ENCODE assay signal across 29 cellular contexts in genomic region chr19:1673645-1674292, GRCh38. TPM values are rescaled to one million over a fixed set of nuclear protein-coding genes. Genes with fewer than 3 reads are reported as not detected.
DNase-seq lines count a peak whose midpoint lies in the region; ATAC-seq, FAIRE-seq and TF ChIP-seq lines count a peak whose summit lies in the region.
"Had no signal": no experiment of that assay in that cellular context is flagged by ENCODE, and none has a peak within 500 bp of the region (broad histone marks: within the 10 kb centered on the region; RNA-seq: fewer than 3 reads in every experiment).

No MANE protein-coding gene starts in this region.

- POLR2A ChIA-PET in activated B cell treated with CpG ODN at 0.5 μM for 24 hours (lab: Charles Lee) = interaction anchor here (5.8 kb wide), 1 partner anchor 23 kb away, joined by 121 read pairs; the partner anchor contains the start of gene TCF3

- H3K36me3 Mint-ChIP-seq in activated naive CD8-positive, alpha-beta T cell = no peaks in the 10 kb centered on the region
- H3K36me3 Mint-ChIP-seq in activated naive CD8-positive, alpha-beta T cell treated with anti-CD3 and anti-CD28 coated beads, Interleukin-2, amount 50 U/mL, for 24 hours (ENCODE audit: low read depth) = no peaks in the 10 kb centered on the region
- no peaks in the 10 kb centered on the region for H3K36me3 Mint-ChIP-seq in activated B cell treated with CpG ODN at 0.5 μM for 24 hours (ENCODE audit: low read depth)

- intact Hi-C loops in activated B cell treated with CpG ODN at 0.5 μM for 24 hours (cut with micrococcal nuclease) = loop anchor here (2.0 to 5.0 kb wide), 3 partner anchors 49 to 124 kb away; partner anchors contain the start of gene ONECUT3
- intact Hi-C loops in pancreas (cut with DNase I) = loop anchor here in 2 of 3 donors (2.0 to 5.0 kb wide), 3 partner anchors 93 to 126 kb away; no protein-coding TSS in a partner anchor

- TF ChIP-seq CTCF in activated B cell treated with CpG ODN at 0.5 μM for 24 hours (IDR thresholded peaks at IDR 0.05) = no peak
- TF ChIP-seq CTCF in pancreas (IDR thresholded peaks at IDR 0.05) = no peak

- peaks cover 0 to 18% (median 10%) of the 10 kb centered on the region in 3 donors for H3K4me1 ChIP-seq in pancreas

- H3K27me3 ChIP-seq in pancreas = peaks cover 0 to 10% (median 3%) of the 10 kb centered on the region in 4 donors

- H3K4me3 ChIP-seq in pancreas = no peak overlapping the region
- H3K4me3 ChIP-seq: dorsolateral prefrontal cortex, hepatocyte, mucosa of descending colon, stomach had no signal

- no peak for FAIRE-seq in pancreas (lab: Jason Lieb, UNC)
- FAIRE-seq: GM18507 had no signal

- H3K9me3 Mint-ChIP-seq in activated naive CD8-positive, alpha-beta T cell (ENCODE audit: low read depth) = no peaks in the 10 kb centered on the region
- no peaks in the 10 kb centered on the region for H3K9me3 Mint-ChIP-seq in activated naive CD8-positive, alpha-beta T cell treated with anti-CD3 and anti-CD28 coated beads, Interleukin-2, amount 50 U/mL, for 24 hours
- H3K9me3 Mint-ChIP-seq in activated B cell treated with CpG ODN at 0.5 μM for 24 hours = no peaks in the 10 kb centered on the region

- no peaks in the 10 kb centered on the region for H3K9me3 ChIP-seq in pancreas
- H3K9me3 ChIP-seq: mucosa of descending colon, neutrophil, stomach had no signal

- WGBS in pancreas, 2 donors = 61 to 63% methylated on average over 16 of the region's 16 CpGs

- H3K4me3 Mint-ChIP-seq in activated naive CD8-positive, alpha-beta T cell = no peak overlapping the region
- no peak overlapping the region for H3K4me3 Mint-ChIP-seq in activated naive CD8-positive, alpha-beta T cell treated with anti-CD3 and anti-CD28 coated beads, Interleukin-2, amount 50 U/mL, for 24 hours
- peak overlapping the region; percentile 19 for H3K4me3 Mint-ChIP-seq in activated B cell treated with CpG ODN at 0.5 μM for 24 hours

- H3K27me3 Mint-ChIP-seq in activated naive CD8-positive, alpha-beta T cell = peaks cover 21% of the 10 kb centered on the region
- peaks cover 63% of the 10 kb centered on the region for H3K27me3 Mint-ChIP-seq in activated naive CD8-positive, alpha-beta T cell treated with anti-CD3 and anti-CD28 coated beads, Interleukin-2, amount 50 U/mL, for 24 hours
- H3K27me3 Mint-ChIP-seq in activated B cell treated with CpG ODN at 0.5 μM for 24 hours = peaks cover 35% of the 10 kb centered on the region

- H3K27ac ChIP-seq in pancreas = no peak overlapping the region
- H3K27ac ChIP-seq: dorsolateral prefrontal cortex, epithelial cell of prostate, hepatocyte, HL-60, neutrophil, stomach had no signal

- no peak for ATAC-seq in activated naive CD8-positive, alpha-beta T cell treated with anti-CD3 and anti-CD28 coated beads, Interleukin-2, amount 50 U/mL, for 24 hours
- ATAC-seq in activated B cell treated with CpG ODN at 0.5 μM for 24 hours (ENCODE audit: low read depth) (no peak), pancreas (peak in 3 of 4 donors; percentile 56 to 76 (median 64)), GM21367 (IDR thresholded peaks at IDR 0.05; ENCODE audit: unreplicated experiment) (no peak)
- ATAC-seq: mucosa of descending colon had no signal

- no peaks in the 10 kb centered on the region for H3K36me3 ChIP-seq in pancreas
- H3K36me3 ChIP-seq: neutrophil, stomach had no signal

- H3K4me1 Mint-ChIP-seq in activated naive CD8-positive, alpha-beta T cell (ENCODE audit: low read depth) = peaks cover 11% of the 10 kb centered on the region
- peaks cover 8% of the 10 kb centered on the region for H3K4me1 Mint-ChIP-seq in activated naive CD8-positive, alpha-beta T cell treated with anti-CD3 and anti-CD28 coated beads, Interleukin-2, amount 50 U/mL, for 24 hours
- peaks cover 19% of the 10 kb centered on the region for H3K4me1 Mint-ChIP-seq in activated B cell treated with CpG ODN at 0.5 μM for 24 hours

- no peak for DNase-seq in activated naive CD8-positive, alpha-beta T cell treated with anti-CD3 and anti-CD28 coated beads, Interleukin-2, amount 50 U/mL, for 24 hours
- DNase-seq in NCI-H1092 (lab: John Stamatoyannopoulos, UW) (peak; percentile 31), activated B cell treated with CpG ODN at 0.5 μM for 24 hours (no peak), pancreas (peak in 5 of 6 donors; percentile 71 to 88 (median 77)), DMS114 treated with DMSO at 0.1 percent for 48 hours (lab: John Stamatoyannopoulos, UW; ENCODE audit: unreplicated experiment) (no peak), SKM-1 (lab: John Stamatoyannopoulos, UW; ENCODE audit: unreplicated experiment) (no peak)
- DNase-seq: activated CD4-positive, alpha-beta T cell treated with anti-CD3 and anti-CD28 coated beads, Interleukin-2, amount 50 U/mL, for 4 hours; activated naive CD4-positive, alpha-beta T cell; aorta; central memory CD4-positive, alpha-beta T cell; dorsolateral prefrontal cortex; foreskin fibroblast; IMR-90; MM.1S; NCI-H187; NCI-H446 treated with DMSO at 0.1 percent for 48 hours; retina; stimulated activated CD4-positive, alpha-beta T cell treated with anti-CD3 and anti-CD28 coated beads, Interleukin-4, amount 100 ng/mL, for 24 hours; stomach; T-helper 1 cell; trophoblast cell had no signal

- CTCF ChIA-PET in activated B cell treated with CpG ODN at 0.5 μM for 24 hours (lab: Charles Lee) = interaction anchor here (1.0 to 2.5 kb wide), 6 partner anchors 22 to 122 kb away, joined by 3 to 29 read pairs (median 10); partner anchors contain the start of gene TCF3

- peak overlapping the region; percentile 41 for H3K27ac Mint-ChIP-seq in activated naive CD8-positive, alpha-beta T cell
- no peak overlapping the region for H3K27ac Mint-ChIP-seq in activated naive CD8-positive, alpha-beta T cell treated with anti-CD3 and anti-CD28 coated beads, Interleukin-2, amount 50 U/mL, for 24 hours
- H3K27ac Mint-ChIP-seq in activated B cell treated with CpG ODN at 0.5 μM for 24 hours = no peak overlapping the region

RNA-seq across cellular contexts. Expression of gene TCF3, which starts 21.4 kb away (rescaled TPM):
- total RNA-seq in activated B cell treated with CpG ODN at 0.5 μM for 24 hours (139 and 143 TPM in 2 replicates), pancreas (10 to 100 TPM; 19.8 to 41.9 (median 24.8) TPM)
- 10 to 100 TPM; 32.3 to 32.4 TPM for polyA plus RNA-seq in pancreas

Comparison
In these comparisons a context has a peak if more than half of its experiments do, and no peak if none do; other contexts are left out.
1. ATAC-seq: peak in pancreas (3 of 4); none in activated naive CD8-positive, alpha-beta T cell treated with anti-CD3 and anti-CD28 coated beads, Interleukin-2, amount 50 U/mL, for 24 hours (single experiment), activated B cell treated with CpG ODN at 0.5 μM for 24 hours (single experiment) and GM21367 (single experiment).
2. DNase-seq: peak in NCI-H1092 (single experiment) and pancreas (5 of 6); none in activated naive CD8-positive, alpha-beta T cell treated with anti-CD3 and anti-CD28 coated beads, Interleukin-2, amount 50 U/mL, for 24 hours (single experiment), activated B cell treated with CpG ODN at 0.5 μM for 24 hours (single experiment), DMS114 treated with DMSO at 0.1 percent for 48 hours (single experiment) and SKM-1 (single experiment).